Comparison of ENCODE assay signal across 12 cellular contexts in the genomic region with DNA sequence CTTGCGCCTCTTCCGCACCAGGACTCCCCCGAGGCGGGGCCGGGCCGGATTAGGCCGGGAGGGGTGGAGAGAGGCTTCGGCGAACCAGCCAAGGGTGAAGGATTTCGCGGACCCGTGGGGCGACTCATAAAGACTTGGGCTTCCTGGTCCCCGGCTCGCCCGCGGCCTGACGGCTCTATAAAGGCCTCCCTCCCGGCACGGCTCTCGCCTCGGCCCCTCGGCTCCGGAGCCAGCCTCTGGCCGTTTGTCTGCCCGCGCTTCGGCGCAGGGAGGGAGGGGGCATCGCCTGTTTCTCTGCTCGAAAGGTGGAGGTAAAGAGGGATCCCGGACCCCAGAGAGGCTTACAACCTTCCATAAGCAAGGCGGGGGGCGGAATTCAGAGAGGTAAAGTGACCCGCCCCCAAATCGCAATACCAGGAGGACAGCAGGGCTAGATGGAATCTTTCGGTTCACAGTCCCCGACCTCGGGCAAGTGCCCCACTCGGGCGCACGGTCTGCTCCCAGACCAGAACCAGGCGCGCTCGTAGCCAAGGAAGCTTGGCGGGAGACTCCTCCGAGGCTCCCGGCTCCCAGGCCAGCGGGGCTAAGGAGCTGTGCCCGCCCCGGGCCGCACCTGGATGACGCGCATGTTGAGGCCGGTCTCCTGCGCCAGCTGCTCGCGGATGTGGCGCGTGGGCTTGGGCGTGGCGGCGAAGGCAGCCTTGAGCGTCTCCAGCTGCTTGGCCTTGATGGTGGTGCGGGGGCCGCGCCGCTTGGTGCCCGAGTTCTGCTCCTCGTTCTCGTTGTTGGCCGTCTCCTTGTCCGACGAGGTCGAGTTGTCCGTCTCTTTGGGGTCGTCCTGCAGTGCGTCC. TPM values are rescaled to one million over a fixed set of nuclear protein-coding genes. Genes with fewer than 3 reads are reported as not detected.
DNase-seq lines count a peak whose midpoint lies in the region; ATAC-seq and TF ChIP-seq lines count a peak whose summit lies in the region.
"Had no signal": no experiment of that assay in that cellular context is flagged by ENCODE, and none has a peak within 500 bp of the region (broad histone marks: within the 10 kb centered on the region; RNA-seq: fewer than 3 reads in every experiment).

No MANE protein-coding gene starts in this region.

- peaks cover 17% of the 10 kb centered on the region for H3K4me1 ChIP-seq in psoas muscle

- DNase-seq in NCI-H510A (lab: John Stamatoyannopoulos, UW), result peak; percentile 22
- DNase-seq in fibroblast of mammary gland (ENCODE audit: low read depth), result no peak
- no peak for DNase-seq in psoas muscle
- no peak for DNase-seq in AML-193 (lab: John Stamatoyannopoulos, UW)
- DNase-seq in NCI-H2107 (lab: John Stamatoyannopoulos, UW), result no peak
- DNase-seq: activated gamma-delta T cell, SHP77 had no signal

- H3K27ac ChIP-seq in psoas muscle, result no peak overlapping the region

- 1% methylated on average over 66 to 78 of the region's 78 CpGs for WGBS in psoas muscle, 3 donors

- peaks cover 9 to 100% (median 56%) of the 10 kb centered on the region in 3 donors for H3K27me3 ChIP-seq in psoas muscle (ENCODE audit: insufficient read depth in 3 of 3, low read length in 2 of 3)

- H3K4me3 ChIP-seq in GM08714 (ENCODE audit: low read length) (peak overlapping the region; percentile 32; the same call in 1 of the 2 replicates), fibroblast of mammary gland (ENCODE audit: control insufficient read depth, low read depth, low read length) (peak overlapping the region; percentile 16), psoas muscle (peak overlapping the region; percentile 52)

- intact Hi-C loops in psoas muscle (cut with DNase I), result no loop called here

- no peaks in the 10 kb centered on the region for H3K36me3 ChIP-seq in psoas muscle (ENCODE audit: insufficient read depth in 1 of 2, low read depth in 1 of 2)

- ATAC-seq in psoas muscle (no peak), GM19035 (IDR thresholded peaks at IDR 0.05; ENCODE audit: unreplicated experiment) (no peak), HG02885 (IDR thresholded peaks at IDR 0.05; ENCODE audit: poor library complexity, unreplicated experiment) (no peak)

- no peaks in the 10 kb centered on the region for H3K9me3 ChIP-seq in psoas muscle

- no peak for TF ChIP-seq CTCF in fibroblast of mammary gland (conservative IDR thresholded peaks at IDR 0.05; ENCODE audit: control insufficient read depth, insufficient read depth, low read depth, low read length)
- no peak for TF ChIP-seq CTCF in psoas muscle (IDR thresholded peaks at IDR 0.05)

RNA-seq across cellular contexts. Expression of gene LHX5, which starts 3.9 kb away (rescaled TPM):
- not detected for total RNA-seq in psoas muscle
- polyA plus RNA-seq in psoas muscle, result not detected
- total RNA-seq: myocyte, subcutaneous adipose tissue had no signal

RNA-seq across cellular contexts. Expression of gene SDSL, which starts 45.6 kb away (rescaled TPM):
- 1 to 10 TPM in 2 of 4 donors, under 1 TPM in 2; 0.89 to 6.0 (median 2.2) TPM for total RNA-seq in psoas muscle
- polyA plus RNA-seq in psoas muscle, result 1 to 10 TPM in 1 of 3 donors, under 1 TPM in 2; 0.48 to 2.1 (median 0.53) TPM
